ENCODE assay signal across 20 cellular contexts in the genomic region with DNA sequence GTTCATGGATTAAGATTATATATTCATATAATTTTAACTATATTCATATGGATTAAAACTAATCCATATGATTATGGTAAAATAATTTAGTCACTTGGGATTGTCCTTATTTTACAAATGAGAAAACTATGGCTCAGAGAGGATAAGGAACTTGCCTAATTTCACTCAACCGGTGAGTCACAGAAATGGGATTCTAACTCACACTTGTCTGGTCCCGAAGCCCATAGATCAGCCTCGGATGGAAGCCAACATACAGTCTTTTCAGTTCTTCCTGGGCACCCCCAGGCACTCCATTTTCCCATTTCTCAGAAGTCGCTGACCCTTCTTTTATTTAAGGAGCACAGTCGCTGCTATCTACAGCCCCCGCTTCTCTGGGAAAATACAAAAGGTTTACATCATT. TPM values are rescaled to one million over a fixed set of nuclear protein-coding genes. Genes with fewer than 3 reads are reported as not detected.
A peak's percentile ranks its signal among the peaks of the same experiment; 100 is the strongest.
DNase-seq lines count a peak whose midpoint lies in the region; FAIRE-seq and TF ChIP-seq lines count a peak whose summit lies in the region.
"Had no signal": no experiment of that assay in that cellular context is flagged by ENCODE, and none has a peak within 500 bp of the region (broad histone marks: within the 10 kb centered on the region; RNA-seq: fewer than 3 reads in every experiment).

No MANE protein-coding gene starts in this region.

- no peak for FAIRE-seq in bronchial epithelial cell (lab: Jason Lieb, UNC)
- FAIRE-seq: A549 had no signal

- H3K4me3 ChIP-seq in bronchial epithelial cell (ENCODE audit: low read depth, low read length), result no peak overlapping the region
- H3K4me3 ChIP-seq: A549 had no signal

- no peak for TF ChIP-seq CTCF in bronchial epithelial cell (IDR thresholded peaks at IDR 0.05; ENCODE audit: insufficient read depth, low read length, severe bottlenecking)

- DNase-seq in AG20443 (ENCODE audit: low spot score) (peak; percentile 49), LHCN-M2 (ENCODE audit: low read depth) (peak; percentile 25), bronchial epithelial cell (ENCODE audit: low read depth) (peak; percentile 70), foreskin melanocyte (peak; percentile 6), T-helper 9 cell (no peak), NCI-H446 (lab: John Stamatoyannopoulos, UW) (no peak)
- DNase-seq in central memory CD4-positive, alpha-beta T cell, result no peak
- DNase-seq in activated CD8-positive, alpha-beta memory T cell treated with anti-CD3 and anti-CD28 coated beads for 24 hours, result no peak
- DNase-seq: activated gamma-delta T cell; adrenal gland; GF-D8; midbrain; NCI-H1417; NCI-H2171; NCI-H774; SIG-M5; stimulated activated CD4-positive, alpha-beta T cell treated with anti-CD3 and anti-CD28 coated beads, Interleukin-2, amount 100 ng/mL, for 48 hours; stomach; T-helper 1 cell had no signal

- H3K27me3 ChIP-seq in bronchial epithelial cell (ENCODE audit: control insufficient read depth, insufficient read depth, low read length), result no peaks in the 10 kb centered on the region
- H3K27me3 ChIP-seq: adrenal gland had no signal

- no peaks in the 10 kb centered on the region for H3K36me3 ChIP-seq in bronchial epithelial cell (ENCODE audit: control insufficient read depth, insufficient read depth, low read length)
- H3K36me3 ChIP-seq: adrenal gland, stomach had no signal

RNA-seq across cellular contexts. Expression of a gene that starts 36.8 kb away (rescaled TPM):
- total RNA-seq in LHCN-M2 (2014; rRNA removed), result 3.4 and 3.5 TPM in 2 replicates
- polyA plus RNA-seq in LHCN-M2 (2012), result 0.90 TPM
- total RNA-seq in bronchial epithelial cell, result 5.8 and 36.7 TPM in 2 replicates

Comparison
In these comparisons a context has a peak if more than half of its experiments do, and no peak if none do; other contexts are left out.
1. DNase-seq: peak in AG20443 (single experiment), LHCN-M2 (single experiment), bronchial epithelial cell (single experiment) and foreskin melanocyte (single experiment); none in central memory CD4-positive, alpha-beta T cell (single experiment), T-helper 9 cell (single experiment), NCI-H446 (0 of 2) and activated CD8-positive, alpha-beta memory T cell treated with anti-CD3 and anti-CD28 coated beads for 24 hours (single experiment).